25 cellular contexts compared by ENCODE assay signal in genomic region chr18:7758764-7759163, GRCh38.
"Had no signal": no experiment of that assay in that cellular context is flagged by ENCODE, and none has a peak within 500 bp of the region (broad histone marks: within the 10 kb centered on the region; RNA-seq: fewer than 3 reads in every experiment).

No MANE protein-coding gene starts in this region.

- H3K4me3 Mint-ChIP-seq: mesothelial cell of epicardium; naive B cell; natural killer cell treated with Interleukin-12 subunit alpha and Interleukin-12 subunit beta and Interleukin-15 and Interleukin-18, amount 100 ng/mL, for 72 hours; neural crest cell; stimulated activated effector memory CD8-positive, alpha-beta T cell treated with anti-CD3 and anti-CD28 coated beads, Interleukin-12 subunit alpha, Interleukin-12 subunit beta, amount 100 ng/mL, for 72 hours; type B pancreatic cell had no signal

- H3K9me3 ChIP-seq: esophagus muscularis mucosa, gastroesophageal sphincter, heart right ventricle, mucosa of descending colon, neutrophil, sigmoid colon, stomach, tibial artery had no signal

- H3K4me1 ChIP-seq: foreskin keratinocyte, parathyroid adenoma had no signal

- H3K9me3 Mint-ChIP-seq: mesothelial cell of epicardium, neural crest cell, type B pancreatic cell had no signal

- H3K27me3 Mint-ChIP-seq: naive B cell; natural killer cell treated with Interleukin-12 subunit alpha and Interleukin-12 subunit beta and Interleukin-15 and Interleukin-18, amount 100 ng/mL, for 72 hours; progenitor cell of endocrine pancreas; type B pancreatic cell had no signal

- H3K27ac ChIP-seq: dorsolateral prefrontal cortex, esophagus muscularis mucosa, foreskin keratinocyte, gastroesophageal sphincter, neutrophil, parathyroid adenoma, sigmoid colon, stomach, tibial artery had no signal

- H3K36me3 Mint-ChIP-seq: mesothelial cell of epicardium; naive B cell; natural killer cell treated with Interleukin-12 subunit alpha and Interleukin-12 subunit beta and Interleukin-15 and Interleukin-18, amount 100 ng/mL, for 72 hours; stimulated activated effector memory CD8-positive, alpha-beta T cell treated with anti-CD3 and anti-CD28 coated beads, Interleukin-12 subunit alpha, Interleukin-12 subunit beta, amount 100 ng/mL, for 72 hours; type B pancreatic cell had no signal

- H3K27me3 ChIP-seq: dorsolateral prefrontal cortex, esophagus muscularis mucosa, foreskin keratinocyte, gastroesophageal sphincter, heart right ventricle, neutrophil, sigmoid colon, stomach, tibial artery had no signal

- H3K4me3 ChIP-seq: dorsolateral prefrontal cortex, esophagus muscularis mucosa, gastroesophageal sphincter, heart right ventricle, mucosa of descending colon, sigmoid colon, stomach, tibial artery had no signal

- ATAC-seq: foreskin keratinocyte; gastroesophageal sphincter; mucosa of descending colon; natural killer cell treated with Interleukin-12 subunit alpha and Interleukin-12 subunit beta and Interleukin-15 and Interleukin-18, amount 100 ng/mL, for 72 hours; stimulated activated effector memory CD8-positive, alpha-beta T cell treated with anti-CD3 and anti-CD28 coated beads, Interleukin-12 subunit alpha, Interleukin-12 subunit beta, amount 100 ng/mL, for 72 hours had no signal

- DNase-seq: dorsolateral prefrontal cortex; effector memory CD4-positive, alpha-beta T cell; foreskin keratinocyte; heart right ventricle; hippocampal formation; islet precursor cell; mesenchymal stem cell; mucosa of descending colon; naive B cell; sigmoid colon; stimulated activated CD4-positive, alpha-beta T cell treated with anti-CD3 and anti-CD28 coated beads, Interleukin-2, amount 100 ng/mL, for 24 hours; stimulated activated CD4-positive, alpha-beta T cell treated with anti-CD3 and anti-CD28 coated beads, Interleukin-4, amount 100 ng/mL, for 24 hours; stimulated activated naive CD4-positive, alpha-beta T cell treated with Interleukin-2 at 50 U/mL for 16 hours; stomach; tibial artery had no signal

- H3K36me3 ChIP-seq: esophagus muscularis mucosa, gastroesophageal sphincter, heart right ventricle, neutrophil, sigmoid colon, stomach, tibial artery had no signal

- H3K4me1 Mint-ChIP-seq: naive B cell; neural crest cell; stimulated activated effector memory CD8-positive, alpha-beta T cell treated with anti-CD3 and anti-CD28 coated beads, Interleukin-12 subunit alpha, Interleukin-12 subunit beta, amount 100 ng/mL, for 72 hours had no signal

- H3K27ac Mint-ChIP-seq: mesothelial cell of epicardium; naive B cell; natural killer cell treated with Interleukin-12 subunit alpha and Interleukin-12 subunit beta and Interleukin-15 and Interleukin-18, amount 100 ng/mL, for 72 hours; progenitor cell of endocrine pancreas; stimulated activated effector memory CD8-positive, alpha-beta T cell treated with anti-CD3 and anti-CD28 coated beads, Interleukin-12 subunit alpha, Interleukin-12 subunit beta, amount 100 ng/mL, for 72 hours; type B pancreatic cell had no signal
